Comparison of ENCODE assay signal across 35 cellular contexts in genomic region chr2:187171318-187171717, GRCh38.
A peak's percentile ranks its signal among the peaks of the same experiment; 100 is the strongest.
DNase-seq lines count a peak whose midpoint lies in the region; ATAC-seq, FAIRE-seq and TF ChIP-seq lines count a peak whose summit lies in the region.
"Had no signal": no experiment of that assay in that cellular context is flagged by ENCODE, and none has a peak within 500 bp of the region (broad histone marks: within the 10 kb centered on the region; RNA-seq: fewer than 3 reads in every experiment).

No MANE protein-coding gene starts in this region.

- POLR2A ChIA-PET in activated CD4-positive, alpha-beta T cell treated with anti-CD3 and anti-CD28 coated beads for 36 hours (lab: Charles Lee) = no interaction called here

- no peaks in the 10 kb centered on the region for H3K4me1 Mint-ChIP-seq in activated CD4-positive, alpha-beta T cell treated with anti-CD3 and anti-CD28 coated beads for 36 hours
- H3K4me1 Mint-ChIP-seq: activated naive CD4-positive, alpha-beta T cell treated with anti-CD3 and anti-CD28 coated beads, Interleukin-2, amount 10 ng/mL, durations not matched to agents 7 days and 5 days had no signal

- no peak overlapping the region for H3K4me3 Mint-ChIP-seq in activated CD4-positive, alpha-beta T cell treated with anti-CD3 and anti-CD28 coated beads for 36 hours
- H3K4me3 Mint-ChIP-seq: activated CD8-positive, alpha-beta T cell treated with anti-CD3 and anti-CD28 coated beads for 36 hours; activated naive CD4-positive, alpha-beta T cell treated with anti-CD3 and anti-CD28 coated beads, Interleukin-2, amount 10 ng/mL, durations not matched to agents 7 days and 5 days; activated T-helper 1 cell treated with anti-CD3 and anti-CD28 coated beads, Interleukin-12 subunit alpha, Interleukin-12 subunit beta, Interleukin-2, Interleukin-4 antibody, amounts not matched to agents 30 ng/mL and 10 ng/mL and 1 ng/mL, durations not matched to agents 14 hours and 24 hours and 36 hours; brain; HFFc6; neural progenitor cell; type B pancreatic cell had no signal

- CTCF ChIA-PET in activated CD4-positive, alpha-beta T cell treated with anti-CD3 and anti-CD28 coated beads for 36 hours (lab: Charles Lee) = no interaction called here

- ATAC-seq in GM19452 (IDR thresholded peaks at IDR 0.05; ENCODE audit: unreplicated experiment) (peak; percentile 34), HG02981 (IDR thresholded peaks at IDR 0.05; ENCODE audit: unreplicated experiment) (peak; percentile 42), HG03432 (IDR thresholded peaks at IDR 0.05; ENCODE audit: unreplicated experiment) (peak; percentile 42)
- ATAC-seq in activated CD4-positive, alpha-beta T cell treated with anti-CD3 and anti-CD28 coated beads for 36 hours = no peak
- ATAC-seq: activated CD8-positive, alpha-beta T cell treated with anti-CD3 and anti-CD28 coated beads for 36 hours; foreskin keratinocyte; left lung; Panc1 had no signal

- no peak overlapping the region for H3K27ac ChIP-seq in dorsolateral prefrontal cortex
- H3K27ac ChIP-seq: esophagus squamous epithelium, foreskin keratinocyte, left lung, neural progenitor cell, parathyroid adenoma had no signal

- no peaks in the 10 kb centered on the region for H3K9me3 Mint-ChIP-seq in activated CD4-positive, alpha-beta T cell treated with anti-CD3 and anti-CD28 coated beads for 36 hours (ENCODE audit: low read depth)
- H3K9me3 Mint-ChIP-seq: activated CD8-positive, alpha-beta T cell treated with anti-CD3 and anti-CD28 coated beads for 36 hours; activated naive CD4-positive, alpha-beta T cell treated with anti-CD3 and anti-CD28 coated beads, Interleukin-2, amount 10 ng/mL, durations not matched to agents 7 days and 5 days; activated T-helper 1 cell treated with anti-CD3 and anti-CD28 coated beads, Interleukin-12 subunit alpha, Interleukin-12 subunit beta, Interleukin-2, Interleukin-4 antibody, amounts not matched to agents 30 ng/mL and 10 ng/mL and 1 ng/mL, durations not matched to agents 14 hours and 24 hours and 36 hours; HFFc6; type B pancreatic cell had no signal

- H3K27ac Mint-ChIP-seq in activated CD4-positive, alpha-beta T cell treated with anti-CD3 and anti-CD28 coated beads for 36 hours = no peak overlapping the region
- H3K27ac Mint-ChIP-seq: activated CD8-positive, alpha-beta T cell treated with anti-CD3 and anti-CD28 coated beads for 36 hours; activated naive CD4-positive, alpha-beta T cell treated with anti-CD3 and anti-CD28 coated beads, Interleukin-2, amount 10 ng/mL, durations not matched to agents 7 days and 5 days; activated T-helper 1 cell treated with anti-CD3 and anti-CD28 coated beads, Interleukin-12 subunit alpha, Interleukin-12 subunit beta, Interleukin-2, Interleukin-4 antibody, amounts not matched to agents 30 ng/mL and 10 ng/mL and 1 ng/mL, durations not matched to agents 14 hours and 24 hours and 36 hours; brain; HFFc6; neural progenitor cell; type B pancreatic cell had no signal

- peaks cover 0 to 4% (median 0%) of the 10 kb centered on the region in 45 donors for H3K27me3 ChIP-seq in dorsolateral prefrontal cortex
- H3K27me3 ChIP-seq: esophagus squamous epithelium, foreskin keratinocyte, left lung, neural progenitor cell had no signal

- no peaks in the 10 kb centered on the region for H3K36me3 Mint-ChIP-seq in activated CD4-positive, alpha-beta T cell treated with anti-CD3 and anti-CD28 coated beads for 36 hours (ENCODE audit: low read depth)
- H3K36me3 Mint-ChIP-seq: activated naive CD4-positive, alpha-beta T cell treated with anti-CD3 and anti-CD28 coated beads, Interleukin-2, amount 10 ng/mL, durations not matched to agents 7 days and 5 days; brain; IgD-negative memory B cell; neural progenitor cell; type B pancreatic cell had no signal

- TF ChIP-seq CTCF in dorsolateral prefrontal cortex (IDR thresholded peaks at IDR 0.05 in 54 of 56, conservative IDR thresholded peaks at IDR 0.05 in 2 of 56; ENCODE audit: low read depth in 1 of 56, partially characterized antibody in 56 of 56) = no peak

- intact Hi-C loops in activated CD4-positive, alpha-beta T cell treated with anti-CD3 and anti-CD28 coated beads for 36 hours (cut with DNase I, micrococcal nuclease) = no loop called here
- intact Hi-C loops in dorsolateral prefrontal cortex (cut with DNase I) = no loop called here

- H3K27me3 Mint-ChIP-seq in activated CD4-positive, alpha-beta T cell treated with anti-CD3 and anti-CD28 coated beads for 36 hours = no peaks in the 10 kb centered on the region
- H3K27me3 Mint-ChIP-seq: activated CD8-positive, alpha-beta T cell treated with anti-CD3 and anti-CD28 coated beads for 36 hours; activated naive CD4-positive, alpha-beta T cell treated with anti-CD3 and anti-CD28 coated beads, Interleukin-2, amount 10 ng/mL, durations not matched to agents 7 days and 5 days; brain; IgD-negative memory B cell; type B pancreatic cell had no signal

- H3K4me3 ChIP-seq in dorsolateral prefrontal cortex = no peak overlapping the region
- H3K4me3 ChIP-seq: esophagus squamous epithelium, left lung, neural progenitor cell had no signal

- no peak for DNase-seq in NCI-H128 (lab: John Stamatoyannopoulos, UW; ENCODE audit: unreplicated experiment)
- no peak for DNase-seq in HTR-8/SVneo (ENCODE audit: insufficient read length, low spot score)
- DNase-seq in activated CD4-positive, alpha-beta T cell treated with anti-CD3 and anti-CD28 coated beads for 36 hours = no peak
- DNase-seq in dorsolateral prefrontal cortex = no peak
- DNase-seq: activated CD8-positive, alpha-beta memory T cell treated with anti-CD3 and anti-CD28 coated beads, Interleukin-2, amount 50 U/mL, for 48 hours; activated CD8-positive, alpha-beta T cell treated with anti-CD3 and anti-CD28 coated beads for 36 hours; activated naive CD4-positive, alpha-beta T cell treated with anti-CD3 and anti-CD28 coated beads, Interleukin-2, amount 10 ng/mL, durations not matched to agents 7 days and 5 days; C1 segment of cervical spinal cord; cerebellar nuclear complex; COR-L47; esophagus squamous epithelium; foreskin keratinocyte; head of caudate nucleus; HFFc6; islet precursor cell; left lung; mesenchymal stem cell; NCI-H146; retina; Right ventricle myocardium superior; stimulated activated naive CD4-positive, alpha-beta T cell; T-helper 2 cell had no signal

- no peak for FAIRE-seq in HTR-8/SVneo (lab: Jason Lieb, UNC)
- FAIRE-seq: endometrium, G401.6, H1 had no signal
